9 cellular contexts compared by ENCODE assay signal in genomic region chr3:115512565-115513410, GRCh38.
DNase-seq lines count a peak whose midpoint lies in the region; ATAC-seq and TF ChIP-seq lines count a peak whose summit lies in the region.
"Had no signal": no experiment of that assay in that cellular context is flagged by ENCODE, and none has a peak within 500 bp of the region (broad histone marks: within the 10 kb centered on the region; RNA-seq: fewer than 3 reads in every experiment).

No MANE protein-coding gene starts in this region.

- H3K4me1 ChIP-seq in esophagus squamous epithelium (peaks cover 0 to 17% (median 7%) of the 10 kb centered on the region in 3 donors), muscle layer of duodenum (ENCODE audit: control insufficient read depth in 1 of 2, insufficient read depth in 2 of 2, low read length in 2 of 2) (peaks cover 4 to 13% of the 10 kb centered on the region in 2 donors), uterus (no peaks in the 10 kb centered on the region)

- no peak for DNase-seq in activated CD4-positive, CD25-positive, alpha-beta regulatory T cell (lab: John Stamatoyannopoulos, UW)
- DNase-seq in NCI-H146 (lab: John Stamatoyannopoulos, UW) (peak; percentile 75), esophagus squamous epithelium (lab: John Stamatoyannopoulos, UW) (no peak), uterus (peak in 1 of 2 donors; percentile 18), epidermal melanocyte (ENCODE audit: insufficient read length, low spot score) (no peak)
- DNase-seq in activated CD4-positive, alpha-beta T cell treated with anti-CD3 and anti-CD28 coated beads for 48 hours = peak; percentile 9

- TF ChIP-seq CTCF in esophagus squamous epithelium (IDR thresholded peaks at IDR 0.05) = no peak
- TF ChIP-seq CTCF in uterus (IDR thresholded peaks at IDR 0.05) = no peak

- TF ChIP-seq POLR2A in esophagus squamous epithelium (IDR thresholded peaks at IDR 0.05) = no peak
- TF ChIP-seq POLR2A in uterus (IDR thresholded peaks at IDR 0.05) = no peak

- H3K27ac ChIP-seq in esophagus squamous epithelium (peak overlapping the region in 1 of 4 donors; percentile 20), muscle layer of duodenum (ENCODE audit: low read length) (peak overlapping the region; percentile 49), uterus (peak overlapping the region; percentile 60 to 61)
- H3K27ac ChIP-seq: C4-2B had no signal

- H3K27me3 ChIP-seq in esophagus squamous epithelium = no peaks in the 10 kb centered on the region
- no peaks in the 10 kb centered on the region for H3K27me3 ChIP-seq in muscle layer of duodenum (ENCODE audit: low read depth, low read length)
- H3K27me3 ChIP-seq in uterus = no peaks in the 10 kb centered on the region

- intact Hi-C loops in esophagus squamous epithelium (cut with DNase I) (no loop called here), uterus (cut with DNase I; ENCODE audit: low total_unique reads) (no loop called here)

- 0 to 1% methylated on average over 26 of the region's 26 CpGs for WGBS in esophagus squamous epithelium, 2 donors

- peak overlapping the region; percentile 20 to 62 (median 42) for H3K4me3 ChIP-seq in esophagus squamous epithelium
- peak overlapping the region; percentile 60 to 75 for H3K4me3 ChIP-seq in muscle layer of duodenum (ENCODE audit: low read depth in 1 of 2, low read length in 2 of 2)
- H3K4me3 ChIP-seq in uterus = peak overlapping the region; percentile 34 to 48

- peak; percentile 49 for ATAC-seq in activated CD4-positive, CD25-positive, alpha-beta regulatory T cell treated with anti-CD3 and anti-CD28 coated beads, Interleukin-2, amount 50 U/mL, for 24 hours

- no peaks in the 10 kb centered on the region for H3K9me3 ChIP-seq in esophagus squamous epithelium
- H3K9me3 ChIP-seq in muscle layer of duodenum (ENCODE audit: control insufficient read depth in 1 of 2, low read length in 2 of 2) = no peaks in the 10 kb centered on the region
- no peaks in the 10 kb centered on the region for H3K9me3 ChIP-seq in uterus

- H3K36me3 ChIP-seq in esophagus squamous epithelium = no peaks in the 10 kb centered on the region
- no peaks in the 10 kb centered on the region for H3K36me3 ChIP-seq in muscle layer of duodenum (ENCODE audit: control insufficient read depth in 1 of 2, insufficient read depth in 2 of 2, low read length in 2 of 2)
- H3K36me3 ChIP-seq in uterus = no peaks in the 10 kb centered on the region

Comparison
In these comparisons a context has a peak if more than half of its experiments do, and no peak if none do; other contexts are left out.
1. DNase-seq: peak in NCI-H146 (single experiment) and activated CD4-positive, alpha-beta T cell treated with anti-CD3 and anti-CD28 coated beads for 48 hours (single experiment); none in activated CD4-positive, CD25-positive, alpha-beta regulatory T cell (0 of 4), esophagus squamous epithelium (single experiment) and epidermal melanocyte (single experiment).
2. Peak in every context shown above with its lines, with median percentiles within 50 percentile points of each other: H3K4me3 ChIP-seq.